ENCODE assay signal across 23 cellular contexts in the genomic region with DNA sequence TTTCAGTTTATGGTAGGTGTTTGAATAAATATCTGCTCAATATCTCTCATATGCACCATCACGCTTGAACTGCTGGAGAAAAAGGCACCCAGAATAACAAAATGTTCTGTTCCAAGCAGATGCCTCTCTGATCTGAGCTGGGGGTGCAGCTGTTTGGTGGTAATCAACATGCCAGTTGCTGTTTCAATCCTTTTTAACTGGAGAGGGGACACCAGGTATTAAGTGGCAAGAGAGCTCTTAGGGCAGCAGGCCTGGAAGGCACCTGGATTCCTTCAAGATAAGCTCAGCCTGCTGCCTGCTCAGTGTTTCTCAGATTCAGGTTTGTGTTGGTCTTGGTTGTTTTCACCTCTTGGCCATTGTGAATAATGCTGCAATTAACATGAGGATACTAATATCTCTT. TPM values are rescaled to one million over a fixed set of nuclear protein-coding genes. Genes with fewer than 3 reads are reported as not detected.
"Had no signal": no experiment of that assay in that cellular context is flagged by ENCODE, and none has a peak within 500 bp of the region (broad histone marks: within the 10 kb centered on the region; RNA-seq: fewer than 3 reads in every experiment).

No MANE protein-coding gene starts in this region.

- H3K36me3 ChIP-seq: colonic mucosa, esophagus muscularis mucosa, neural progenitor cell, suprapubic skin had no signal

- H3K4me1 ChIP-seq: colonic mucosa, neural progenitor cell had no signal

- H3K4me2 ChIP-seq: neural progenitor cell had no signal

- H3K4me3 ChIP-seq: colonic mucosa, esophagus muscularis mucosa, lung, neural progenitor cell, suprapubic skin had no signal

- H3K9me3 ChIP-seq: colonic mucosa, esophagus muscularis mucosa, suprapubic skin had no signal

- H3K9ac ChIP-seq: neural progenitor cell had no signal

- ATAC-seq: left colon; naive thymus-derived CD8-positive, alpha-beta T cell; sciatic nerve; stimulated activated effector memory CD8-positive, alpha-beta T cell treated with anti-CD3 and anti-CD28 coated beads, Interleukin-12 subunit alpha, Interleukin-12 subunit beta, amount 100 ng/mL, for 72 hours; stimulated activated naive CD8-positive, alpha-beta T cell treated with anti-CD3 and anti-CD28 coated beads, Interleukin-15, amount 100 ng/mL, for 72 hours had no signal

- H3K27me3 ChIP-seq: colonic mucosa, esophagus muscularis mucosa, neural progenitor cell, suprapubic skin had no signal

- H2AFZ ChIP-seq: neural progenitor cell had no signal

- DNase-seq: activated CD4-positive, alpha-beta memory T cell treated with anti-CD3 and anti-CD28 coated beads for 36 hours; activated CD4-positive, alpha-beta T cell treated with anti-CD3 and anti-CD28 coated beads for 48 hours; activated naive CD4-positive, alpha-beta T cell treated with Interleukin-2 at 50 U/mL for 16 hours; activated naive CD8-positive, alpha-beta T cell treated with anti-CD3 and anti-CD28 coated beads for 36 hours; activated T-cell treated with anti-CD3 and anti-CD28 coated beads, Interleukin-2, amount 50 U/mL, for 48 hours; amniotic stem cell; colonic mucosa; glutamatergic neuron; hippocampal formation; left colon; naive thymus-derived CD8-positive, alpha-beta T cell; posterior cingulate gyrus; small intestine; stimulated activated CD4-positive, alpha-beta T cell treated with anti-CD3 and anti-CD28 coated beads, Interleukin-2, amount 100 ng/mL, for 24 hours; stimulated activated naive CD8-positive, alpha-beta T cell treated with anti-CD3 and anti-CD28 coated beads, Interleukin-15, amount 100 ng/mL, for 72 hours had no signal

- H3K27ac ChIP-seq: colonic mucosa, esophagus muscularis mucosa, neural progenitor cell, suprapubic skin had no signal

RNA-seq across cellular contexts. Expression of gene VAT1L, which starts 27.2 kb away (rescaled TPM):
- total RNA-seq: activated CD4-positive, alpha-beta memory T cell treated with anti-CD3 and anti-CD28 coated beads for 36 hours; activated naive CD8-positive, alpha-beta T cell treated with anti-CD3 and anti-CD28 coated beads for 36 hours; bronchial epithelial cell; naive thymus-derived CD8-positive, alpha-beta T cell; T-helper 2 cell treated with Interferon-gamma antibody and Interleukin-4, amounts not matched to agents 100 ng/mL and 5 ng/mL, for 36 hours had no signal
- polyA plus RNA-seq: naive thymus-derived CD8-positive, alpha-beta T cell had no signal
